ENCODE assay signal across 14 cellular contexts in the genomic region with DNA sequence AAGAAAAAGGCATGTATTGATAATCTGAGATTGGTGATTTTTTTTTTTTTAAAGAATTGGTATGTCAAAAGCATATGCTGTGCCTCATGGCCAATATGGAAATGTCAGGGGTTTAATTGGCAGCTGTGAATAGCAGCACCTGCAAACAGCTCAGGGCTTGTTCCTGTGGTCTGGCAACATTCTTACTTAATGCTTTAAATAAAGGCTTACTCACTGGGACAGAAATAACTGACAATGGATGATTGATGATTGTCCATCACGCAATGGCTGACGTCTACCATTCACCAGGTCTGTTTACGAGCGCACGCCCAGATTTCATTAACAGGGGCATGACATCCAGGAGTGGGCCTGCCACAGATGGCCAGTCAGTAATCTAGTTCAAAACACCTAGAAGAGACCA.
DNase-seq lines count a peak whose midpoint lies in the region; ATAC-seq, FAIRE-seq and TF ChIP-seq lines count a peak whose summit lies in the region.
"Had no signal": no experiment of that assay in that cellular context is flagged by ENCODE, and none has a peak within 500 bp of the region (broad histone marks: within the 10 kb centered on the region; RNA-seq: fewer than 3 reads in every experiment).

No MANE protein-coding gene starts in this region.

- no peak overlapping the region for H4K8ac ChIP-seq in trophoblast cell (ENCODE audit: low read depth, low read length)

- FAIRE-seq in astrocyte (lab: Jason Lieb, UNC), result no peak
- FAIRE-seq: HepG2 had no signal

- H3K4ac ChIP-seq in trophoblast cell (ENCODE audit: low read depth, low read length), result no peak overlapping the region

- H4K91ac ChIP-seq in trophoblast cell (ENCODE audit: low read depth, low read length), result no peak overlapping the region

- H3K9me3 Mint-ChIP-seq in astrocyte (ENCODE audit: unreplicated experiment), result no peaks in the 10 kb centered on the region
- H3K9me3 Mint-ChIP-seq: activated CD8-positive, alpha-beta T cell treated with anti-CD3 and anti-CD28 coated beads for 36 hours had no signal

- H2BK5ac ChIP-seq in trophoblast cell (ENCODE audit: low read depth, low read length, poor library complexity), result no peak overlapping the region

- H2AFZ ChIP-seq in astrocyte (ENCODE audit: low read depth, low read length) (no peak overlapping the region), trophoblast cell (ENCODE audit: insufficient read depth, low read length, poor library complexity) (no peak overlapping the region)

- H3K4me2 ChIP-seq in astrocyte (ENCODE audit: low read length) (no peak overlapping the region), trophoblast cell (ENCODE audit: low read length) (no peak overlapping the region)

- peaks cover 6% of the 10 kb centered on the region for H3K4me1 Mint-ChIP-seq in astrocyte (ENCODE audit: low read depth, unreplicated experiment)

- H3K27ac ChIP-seq in astrocyte (ENCODE audit: low read depth, low read length) (no peak overlapping the region), trophoblast cell (ENCODE audit: low read depth, low read length) (no peak overlapping the region)
- H3K27ac ChIP-seq: prostate gland had no signal

- H2AK5ac ChIP-seq in trophoblast cell (ENCODE audit: low read length), result no peak overlapping the region

- in situ Hi-C loops in KBM-7 (cut with MboI; ENCODE audit: low pct_unique_long_range_greater_than_20kb, low sequenced_read_pairs), result no loop called here
- in situ Hi-C loops in ACHN (cut with HindIII; ENCODE audit: low pct_ligation_motif_present, low pct_unique_long_range_greater_than_20kb, low sequenced_read_pairs), result no loop called here

- H3K4me1 ChIP-seq in astrocyte (ENCODE audit: insufficient read depth, low read length), result no peaks in the 10 kb centered on the region
- peaks cover 0 to 4% of the 10 kb centered on the region in 2 experiments for H3K4me1 ChIP-seq in trophoblast cell (ENCODE audit: control insufficient read depth in 1 of 2, insufficient read depth in 2 of 2, low read length in 2 of 2)
- H3K4me1 ChIP-seq: prostate gland had no signal

- H3K27me3 Mint-ChIP-seq in astrocyte (ENCODE audit: low read depth, unreplicated experiment), result no peaks in the 10 kb centered on the region
- H3K27me3 Mint-ChIP-seq: activated CD8-positive, alpha-beta T cell treated with anti-CD3 and anti-CD28 coated beads for 36 hours had no signal

- no peak overlapping the region for H2BK12ac ChIP-seq in trophoblast cell (ENCODE audit: low read length)

- H2BK120ac ChIP-seq in trophoblast cell (ENCODE audit: insufficient read depth, low read length, poor library complexity), result no peak overlapping the region

- DNase-seq in KBM-7, result peak; percentile 4
- peak; percentile 85 for DNase-seq in NCI-H2171 treated with DMSO at 0.1 percent for 48 hours (lab: John Stamatoyannopoulos, UW)
- peak; percentile 94 for DNase-seq in astrocyte (ENCODE audit: low read depth)
- peak; percentile 20 to 26 for DNase-seq in trophoblast cell
- DNase-seq in stimulated activated CD4-positive, alpha-beta T cell treated with anti-CD3 and anti-CD28 coated beads, Interleukin-12 subunit alpha, Interleukin-12 subunit beta, amount 100 ng/mL, for 4 hours, result no peak
- no peak for DNase-seq in ACHN
- DNase-seq: activated CD8-positive, alpha-beta T cell treated with anti-CD3 and anti-CD28 coated beads for 36 hours; amniotic stem cell; EL; left ventricle myocardium superior had no signal

- H3K14ac ChIP-seq in trophoblast cell (ENCODE audit: low read length), result no peak overlapping the region

- H3K23ac ChIP-seq in trophoblast cell (ENCODE audit: low read length), result no peak overlapping the region

- H4K12ac ChIP-seq in trophoblast cell (ENCODE audit: low read depth, low read length), result no peak overlapping the region

- TF ChIP-seq CTCF in astrocyte (IDR thresholded peaks at IDR 0.05; ENCODE audit: insufficient read depth, low read depth, low read length), result no peak

- H4K20me1 ChIP-seq in astrocyte (ENCODE audit: insufficient read depth, low read length), result no peaks in the 10 kb centered on the region

- no peaks in the 10 kb centered on the region for H3K36me3 ChIP-seq in astrocyte (ENCODE audit: insufficient read depth, low read length)
- no peaks in the 10 kb centered on the region for H3K36me3 ChIP-seq in trophoblast cell (ENCODE audit: control insufficient read depth in 1 of 2, insufficient read depth in 2 of 2, low read length in 2 of 2)
- H3K36me3 ChIP-seq: prostate gland had no signal

- no peak overlapping the region for H3K27ac Mint-ChIP-seq in astrocyte (ENCODE audit: unreplicated experiment)
- H3K27ac Mint-ChIP-seq: activated CD8-positive, alpha-beta T cell treated with anti-CD3 and anti-CD28 coated beads for 36 hours had no signal

- H3K18ac ChIP-seq in trophoblast cell (ENCODE audit: low read length), result no peak overlapping the region

- no peaks in the 10 kb centered on the region for H3K36me3 Mint-ChIP-seq in astrocyte (ENCODE audit: low read depth, unreplicated experiment)

- no CpG with 5 or more reads among the region's 5 CpGs for WGBS in trophoblast cell (ENCODE audit: extremely low coverage, insufficient coverage, insufficient read length)

- H3K79me2 ChIP-seq in astrocyte (ENCODE audit: insufficient read depth, low read length) (no peaks in the 10 kb centered on the region), trophoblast cell (ENCODE audit: control insufficient read depth, insufficient read depth, low read length, poor library complexity) (no peaks in the 10 kb centered on the region)

- no peaks in the 10 kb centered on the region for H3K27me3 ChIP-seq in astrocyte (ENCODE audit: insufficient read depth, low read length)
- no peaks in the 10 kb centered on the region for H3K27me3 ChIP-seq in trophoblast cell (ENCODE audit: insufficient read depth, low read length)

- no peaks in the 10 kb centered on the region for H3K9me3 ChIP-seq in astrocyte (ENCODE audit: insufficient read depth, low read depth, low read length)
- H3K9me3 ChIP-seq in trophoblast cell (ENCODE audit: insufficient read depth, low read depth, low read length), result no peaks in the 10 kb centered on the region
- H3K9me3 ChIP-seq: prostate gland had no signal

- ATAC-seq in GM21825 (IDR thresholded peaks at IDR 0.05; ENCODE audit: unreplicated experiment), result no peak
- ATAC-seq in HG03378 (IDR thresholded peaks at IDR 0.05; ENCODE audit: unreplicated experiment), result no peak
- ATAC-seq: activated CD8-positive, alpha-beta T cell treated with anti-CD3 and anti-CD28 coated beads for 36 hours; HepG2; left ventricle myocardium superior had no signal

- no peaks in the 10 kb centered on the region for H3K79me1 ChIP-seq in trophoblast cell (ENCODE audit: low read length)

- H3K4me3 ChIP-seq in astrocyte (ENCODE audit: insufficient read depth, low read depth, low read length), result no peak overlapping the region
- H3K4me3 ChIP-seq in trophoblast cell (ENCODE audit: low read depth, low read length), result no peak overlapping the region
- H3K4me3 ChIP-seq: prostate gland had no signal

- H3K4me3 Mint-ChIP-seq in astrocyte (ENCODE audit: unreplicated experiment), result no peak overlapping the region
- H3K4me3 Mint-ChIP-seq: activated CD8-positive, alpha-beta T cell treated with anti-CD3 and anti-CD28 coated beads for 36 hours had no signal

- H3K9ac ChIP-seq in astrocyte (ENCODE audit: low read length) (no peak overlapping the region), trophoblast cell (ENCODE audit: low read length) (no peak overlapping the region)

Comparison
In these comparisons a context has a peak if more than half of its experiments do, and no peak if none do; other contexts are left out.
1. DNase-seq: peak in KBM-7 (single experiment), NCI-H2171 treated with DMSO at 0.1 percent for 48 hours (single experiment), astrocyte (single experiment) and trophoblast cell (2 of 2); none in stimulated activated CD4-positive, alpha-beta T cell treated with anti-CD3 and anti-CD28 coated beads, Interleukin-12 subunit alpha, Interleukin-12 subunit beta, amount 100 ng/mL, for 4 hours (single experiment) and ACHN (single experiment).